8 cellular contexts compared by ENCODE assay signal in the genomic region with DNA sequence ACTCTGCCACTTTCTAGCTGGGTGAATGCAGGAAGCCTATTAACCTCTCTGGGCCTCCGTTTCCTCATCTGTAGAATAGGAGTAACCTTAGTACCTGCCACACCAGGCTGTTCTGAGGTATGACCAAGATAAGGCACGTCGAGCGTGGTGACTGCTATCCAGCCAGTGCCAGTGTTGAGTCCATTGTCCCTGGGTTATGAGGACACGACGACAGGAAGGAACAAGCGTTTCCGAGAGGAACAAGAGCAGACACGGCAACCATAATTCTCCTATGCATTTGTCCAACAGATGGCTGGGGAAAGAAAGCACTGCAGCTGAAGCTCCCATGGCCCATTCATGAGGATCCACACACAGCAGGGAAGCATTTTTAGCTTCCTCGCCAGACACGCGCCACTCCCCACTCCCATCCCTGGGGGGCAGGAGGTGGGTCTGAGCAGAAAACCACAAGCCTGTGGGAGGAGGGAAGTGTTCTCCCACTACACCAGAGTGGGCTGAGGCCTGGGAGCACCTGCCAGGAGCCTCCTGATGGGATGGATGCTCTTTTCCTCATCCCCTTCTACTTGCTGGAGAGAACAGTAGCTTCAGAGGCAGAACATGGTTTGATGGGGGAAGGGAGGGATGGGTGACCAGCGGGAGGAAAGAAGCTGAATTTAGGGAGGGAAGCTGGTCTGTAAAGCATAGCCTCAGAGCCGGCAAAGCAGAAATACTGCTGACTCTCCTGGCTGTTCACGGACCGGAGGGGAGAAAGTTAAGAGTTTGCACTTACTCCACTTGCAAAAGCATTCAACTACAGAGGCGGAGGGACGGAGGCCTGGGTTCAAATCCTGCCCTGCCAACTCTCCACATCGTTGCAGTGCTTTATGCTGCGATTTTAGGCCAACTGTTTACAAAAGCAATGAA. TPM values are rescaled to one million over a fixed set of nuclear protein-coding genes. Genes with fewer than 3 reads are reported as not detected.
A peak's percentile ranks its signal among the peaks of the same experiment; 100 is the strongest.
DNase-seq lines count a peak whose midpoint lies in the region; ATAC-seq and TF ChIP-seq lines count a peak whose summit lies in the region.

No MANE protein-coding gene starts in this region.

- H3K9me3 ChIP-seq in heart left ventricle: no peaks in the 10 kb centered on the region
- no peaks in the 10 kb centered on the region for H3K9me3 ChIP-seq in esophagus squamous epithelium
- H3K9me3 ChIP-seq in right atrium auricular region: no peaks in the 10 kb centered on the region

- H3K27ac ChIP-seq in heart left ventricle (peak overlapping the region in 2 of 12 donors; percentile 57 to 87), esophagus squamous epithelium (no peak overlapping the region), right atrium auricular region (no peak overlapping the region)

- TF ChIP-seq CTCF in CD14-positive monocyte (IDR thresholded peaks at IDR 0.05) (no peak), HFFc6 (IDR thresholded peaks at IDR 0.05) (no peak), astrocyte of the spinal cord (IDR thresholded peaks at IDR 0.05; ENCODE audit: low read depth, low read length) (no peak), heart left ventricle (IDR thresholded peaks at IDR 0.05) (no peak), esophagus squamous epithelium (IDR thresholded peaks at IDR 0.05) (no peak), right atrium auricular region (IDR thresholded peaks at IDR 0.05) (no peak)

- H3K4me3 ChIP-seq in astrocyte of the spinal cord (ENCODE audit: low read depth, low read length) (peak overlapping the region; percentile 87), heart left ventricle (peak overlapping the region in 4 of 12 donors; percentile 7 to 96 (median 46)), esophagus squamous epithelium (peak overlapping the region in 2 of 4 donors; percentile 11 to 87), right atrium auricular region (no peak overlapping the region)

- H3K27me3 ChIP-seq in heart left ventricle: peaks cover 0 to 8% (median 0%) of the 10 kb centered on the region in 9 donors
- H3K27me3 ChIP-seq in esophagus squamous epithelium: peaks cover 0 to 11% (median 0%) of the 10 kb centered on the region in 4 donors
- H3K27me3 ChIP-seq in right atrium auricular region: no peaks in the 10 kb centered on the region

- peaks cover 73% of the 10 kb centered on the region for H3K4me1 Mint-ChIP-seq in CD14-positive monocyte
- peaks cover 70% of the 10 kb centered on the region for H3K4me1 Mint-ChIP-seq in HFFc6 (ENCODE audit: low read depth)
- H3K4me1 Mint-ChIP-seq in natural killer cell treated with Interleukin-12 subunit alpha and Interleukin-12 subunit beta and Interleukin-15 and Interleukin-18, amount 100 ng/mL, for 72 hours (ENCODE audit: low read depth in 2 of 2): peaks cover 44 to 57% of the 10 kb centered on the region in 2 donors

- 74 to 88% (median 80%) methylated on average over 19 to 20 of the region's 20 CpGs for WGBS in heart left ventricle, 4 donors
- WGBS in esophagus squamous epithelium, 2 donors: 77 to 81% methylated on average over 8 to 14 of the region's 20 CpGs

- no peak for ATAC-seq in natural killer cell treated with Interleukin-12 subunit alpha and Interleukin-12 subunit beta and Interleukin-15 and Interleukin-18, amount 100 ng/mL, for 72 hours
- no peak for ATAC-seq in heart left ventricle

- in situ Hi-C loops in astrocyte of the spinal cord (cut with HindIII; ENCODE audit: low sequenced_read_pairs): no loop called here

- peaks cover 64 to 69% of the 10 kb centered on the region in 2 donors for H3K36me3 Mint-ChIP-seq in CD14-positive monocyte
- peaks cover 52% of the 10 kb centered on the region for H3K36me3 Mint-ChIP-seq in HFFc6 (ENCODE audit: low read depth)
- H3K36me3 Mint-ChIP-seq in natural killer cell treated with Interleukin-12 subunit alpha and Interleukin-12 subunit beta and Interleukin-15 and Interleukin-18, amount 100 ng/mL, for 72 hours: peaks cover 16% of the 10 kb centered on the region

- DNase-seq in CD14-positive monocyte (ENCODE audit: low spot score) (no peak), HFFc6 (no peak), astrocyte of the spinal cord (ENCODE audit: low read depth, low spot score) (peak; percentile 55), SHP77 treated with DMSO at 0.1 percent for 48 hours (lab: John Stamatoyannopoulos, UW) (no peak), heart left ventricle (no peak), esophagus squamous epithelium (lab: John Stamatoyannopoulos, UW) (no peak), right atrium auricular region (ENCODE audit: low spot score) (no peak)
- DNase-seq in natural killer cell treated with Interleukin-12 subunit alpha and Interleukin-12 subunit beta and Interleukin-15 and Interleukin-18, amount 100 ng/mL, for 72 hours (ENCODE audit: low spot score): no peak

- H3K4me1 ChIP-seq in heart left ventricle (peaks cover 0 to 77% (median 12%) of the 10 kb centered on the region in 12 donors), esophagus squamous epithelium (peaks cover 24 to 71% (median 32%) of the 10 kb centered on the region in 3 donors), right atrium auricular region (peaks cover 0 to 28% of the 10 kb centered on the region in 2 donors)

- peaks cover 0 to 5% (median 0%) of the 10 kb centered on the region in 9 donors for H3K36me3 ChIP-seq in heart left ventricle
- H3K36me3 ChIP-seq in esophagus squamous epithelium: no peaks in the 10 kb centered on the region
- no peaks in the 10 kb centered on the region for H3K36me3 ChIP-seq in right atrium auricular region

- TF ChIP-seq POLR2A in heart left ventricle (IDR thresholded peaks at IDR 0.05) (no peak), esophagus squamous epithelium (IDR thresholded peaks at IDR 0.05) (no peak)

- H3K27me3 Mint-ChIP-seq in CD14-positive monocyte (ENCODE audit: low read depth in 3 of 3) (no peaks in the 10 kb centered on the region), HFFc6 (ENCODE audit: insufficient read depth) (no peaks in the 10 kb centered on the region; the same call in 1 of the 2 replicates)
- H3K27me3 Mint-ChIP-seq in natural killer cell treated with Interleukin-12 subunit alpha and Interleukin-12 subunit beta and Interleukin-15 and Interleukin-18, amount 100 ng/mL, for 72 hours: peaks cover 17 to 26% of the 10 kb centered on the region in 2 donors

- H3K27ac Mint-ChIP-seq in CD14-positive monocyte (peak overlapping the region; percentile 64 to 98 (median 80)), HFFc6 (peak overlapping the region; percentile 45; the same call in 1 of the 2 replicates)
- peak overlapping the region; percentile 4 to 41 for H3K27ac Mint-ChIP-seq in natural killer cell treated with Interleukin-12 subunit alpha and Interleukin-12 subunit beta and Interleukin-15 and Interleukin-18, amount 100 ng/mL, for 72 hours

- intact Hi-C loops in CD14-positive monocyte (cut with micrococcal nuclease) (loop anchor here (5.0 kb wide), 3 partner anchors 43 to 112 kb away; no protein-coding TSS in a partner anchor), heart left ventricle (cut with DNase I) (loop anchor here in 2 of 10 donors (10.0 kb wide), 2 partner anchors 60 to 330 kb away; no protein-coding TSS in a partner anchor), esophagus squamous epithelium (cut with DNase I) (no loop called here)

- H3K4me3 Mint-ChIP-seq in CD14-positive monocyte (peak overlapping the region; percentile 98 to 99), HFFc6 (peak overlapping the region; percentile 99)
- H3K4me3 Mint-ChIP-seq in natural killer cell treated with Interleukin-12 subunit alpha and Interleukin-12 subunit beta and Interleukin-15 and Interleukin-18, amount 100 ng/mL, for 72 hours: peak overlapping the region; percentile 81

- H3K9me3 Mint-ChIP-seq in CD14-positive monocyte (peaks cover 7 to 15% (median 12%) of the 10 kb centered on the region in 7 donors), HFFc6 (no peaks in the 10 kb centered on the region; the same call in 1 of the 2 replicates)
- H3K9me3 Mint-ChIP-seq in natural killer cell treated with Interleukin-12 subunit alpha and Interleukin-12 subunit beta and Interleukin-15 and Interleukin-18, amount 100 ng/mL, for 72 hours: no peaks in the 10 kb centered on the region

RNA-seq across cellular contexts. Expression of a gene that starts 2.7 kb away (rescaled TPM):
- 1,000 to 10,000 TPM; 1,643 to 1,843 TPM for polyA plus RNA-seq in CD14-positive monocyte
- total RNA-seq in HFFc6 (2021; fragmentation: NEBNext Ultra II Directional; extraction: Animal tissue kit (Norgen Biotek cat#: 25700)): 100 to 1,000 TPM; 580 to 681 (median 632) TPM
- 100 to 1,000 TPM; 128 to 154 TPM for total RNA-seq in natural killer cell treated with Interleukin-12 subunit alpha and Interleukin-12 subunit beta and Interleukin-15 and Interleukin-18, amount 100 ng/mL, for 72 hours
- total RNA-seq in heart left ventricle: 100 to 1,000 TPM in 1 of 9 donors, 10 to 100 TPM in 5, 1 to 10 TPM in 3; 6.8 to 120 (median 11.0) TPM
- 10 to 100 TPM in 1 of 2 donors, 1 to 10 TPM in 1; 5.2 to 23.8 TPM for polyA plus RNA-seq in heart left ventricle
- total RNA-seq in esophagus squamous epithelium: 10 to 100 TPM in 3 of 4 donors, 1 to 10 TPM in 1; 7.9 to 34.2 (median 23.4) TPM
- 10 to 100 TPM in 1 of 2 donors, 1 to 10 TPM in 1; 8.0 to 27.1 TPM for total RNA-seq in right atrium auricular region

RNA-seq across cellular contexts. Expression of a gene that starts 33.1 kb away (rescaled TPM):
- polyA plus RNA-seq in CD14-positive monocyte: 10 to 100 TPM; 12.1 to 14.2 TPM
- total RNA-seq in HFFc6 (2021; fragmentation: NEBNext Ultra II Directional; extraction: Animal tissue kit (Norgen Biotek cat#: 25700)): 10 to 100 TPM; 37.6 to 58.3 (median 40.7) TPM
- total RNA-seq in natural killer cell treated with Interleukin-12 subunit alpha and Interleukin-12 subunit beta and Interleukin-15 and Interleukin-18, amount 100 ng/mL, for 72 hours: 10 to 100 TPM; 35.9 to 48.6 TPM
- total RNA-seq in heart left ventricle: 10 to 100 TPM; 44.0 to 93.0 (median 62.0) TPM
- 10 to 100 TPM; 19.2 to 39.2 TPM for polyA plus RNA-seq in heart left ventricle
- 10 to 100 TPM; 28.7 to 58.6 (median 40.1) TPM for total RNA-seq in esophagus squamous epithelium
- 10 to 100 TPM; 36.2 to 44.1 TPM for total RNA-seq in right atrium auricular region

Comparison
In these comparisons a context has a peak if more than half of its experiments do, and no peak if none do; other contexts are left out.
1. H3K27ac Mint-ChIP-seq: peak in every context shown above with its lines; median percentile 80 in CD14-positive monocyte; 45 in HFFc6; 22 in natural killer cell treated with Interleukin-12 subunit alpha and Interleukin-12 subunit beta and Interleukin-15 and Interleukin-18, amount 100 ng/mL, for 72 hours.